In the genomic region with DNA sequence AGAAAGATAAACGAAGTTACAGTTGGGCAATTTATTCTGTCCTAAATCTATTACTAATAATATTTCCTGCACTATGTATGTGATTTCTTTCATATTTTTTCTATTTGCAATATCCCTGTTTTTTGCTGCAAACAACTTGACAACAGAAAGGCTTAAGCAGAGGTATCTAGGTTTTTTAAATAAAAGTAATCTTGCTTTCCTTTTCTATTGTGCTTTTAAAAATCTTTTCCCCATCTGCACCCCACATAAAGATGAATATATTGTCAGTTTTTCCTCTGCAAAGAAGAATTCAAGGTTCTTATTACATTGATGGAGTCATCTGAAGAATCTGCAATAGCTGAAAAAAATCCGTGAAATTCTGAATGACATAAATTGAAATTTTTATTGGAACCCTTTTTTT, we compare ENCODE assay signal across 8 cellular contexts. TPM values are rescaled to one million over a fixed set of nuclear protein-coding genes. Genes with fewer than 3 reads are reported as not detected.
DNase-seq lines count a peak whose midpoint lies in the region; ATAC-seq and TF ChIP-seq lines count a peak whose summit lies in the region.

No MANE protein-coding gene starts in this region.

- H3K4me3 ChIP-seq in AG04450 (ENCODE audit: low read depth, low read length) = peak overlapping the region; percentile 36; the same call in 1 of the 2 replicates
- no peak overlapping the region for H3K4me3 ChIP-seq in KMS-11 (IDR thresholded peaks at IDR 0.05; ENCODE audit: insufficient read depth, low read depth, low read length)

- H3K4me1 Mint-ChIP-seq in nephron = peaks cover 21% of the 10 kb centered on the region

- H3K27ac ChIP-seq in AG04450 (ENCODE audit: low read depth, low read length) (no peak overlapping the region), KMS-11 (no peak overlapping the region), caudate nucleus (ENCODE audit: low read depth, low read length) (peak overlapping the region; percentile 67)

- H2AFZ ChIP-seq in KMS-11 (ENCODE audit: low read depth) = no peak overlapping the region

- H3K36me3 ChIP-seq in KMS-11 (ENCODE audit: insufficient read depth) = no peaks in the 10 kb centered on the region

- peaks cover 3% of the 10 kb centered on the region for H3K9me3 Mint-ChIP-seq in nephron

- H3K79me2 ChIP-seq in KMS-11 (ENCODE audit: insufficient read depth, low read depth) = peaks cover 29% of the 10 kb centered on the region; the same call in 1 of the 2 replicates

- POLR2A ChIA-PET in AG04450 (lab: Yijun Ruan, JAX) = interaction anchor here (1.0 kb wide), 2 partner anchors 12 to 17 kb away, joined by 3 to 15 read pairs; a partner anchor contains a TSS

- peaks cover 24% of the 10 kb centered on the region for H3K4me1 ChIP-seq in KMS-11 (ENCODE audit: low read depth, poor library complexity, severe bottlenecking)

- no peak overlapping the region for H3K9ac ChIP-seq in KMS-11

- CTCF ChIA-PET in AG04450 (lab: Charles Lee) = interaction anchor here (0.5 to 2.0 kb wide), 5 partner anchors 9 to 371 kb away, joined by 3 to 12 read pairs (median 4); a partner anchor contains a TSS

- TF ChIP-seq CTCF in AG04450 (IDR thresholded peaks at IDR 0.05; ENCODE audit: low read depth, low read length) (no peak), KMS-11 (conservative IDR thresholded peaks at IDR 0.05; ENCODE audit: low read depth, low read length) (no peak), nephron (IDR thresholded peaks at IDR 0.05; ENCODE audit: unreplicated experiment in 3 of 3) (no peak)

- H3K27me3 ChIP-seq in AG04450 (ENCODE audit: control insufficient read depth, insufficient read depth, low read length) = no peaks in the 10 kb centered on the region
- H3K27me3 ChIP-seq in KMS-11 (ENCODE audit: insufficient read depth, low read depth) = no peaks in the 10 kb centered on the region

- peaks cover 3% of the 10 kb centered on the region for H3K36me3 Mint-ChIP-seq in nephron (ENCODE audit: low read depth)

- no peaks in the 10 kb centered on the region for H4K20me1 ChIP-seq in KMS-11 (ENCODE audit: insufficient read depth)

- H3K27me3 Mint-ChIP-seq in nephron (ENCODE audit: low read depth) = no peaks in the 10 kb centered on the region

- H3K9me3 ChIP-seq in AG04450 (ENCODE audit: control insufficient read depth, insufficient read depth, low read length) = no peaks in the 10 kb centered on the region

- peak overlapping the region; percentile 83 to 99 (median 85) for H3K4me3 Mint-ChIP-seq in nephron

- H3K4me2 ChIP-seq in KMS-11 = peak overlapping the region; percentile 47; the same call in 1 of the 2 replicates

- no peak for ATAC-seq in HG02798 (IDR thresholded peaks at IDR 0.05; ENCODE audit: poor library complexity, unreplicated experiment)

- H3K27ac Mint-ChIP-seq in nephron = peak overlapping the region; percentile 56 to 92 (median 83)

- DNase-seq in AG04450 (ENCODE audit: low read depth, low spot score) (no peak), caudate nucleus (lab: John Stamatoyannopoulos, UW) (no peak), RKO (ENCODE audit: low spot score) (no peak), HCEC 1CT (no peak)
- DNase-seq in effector CD8-positive, alpha-beta T cell (lab: John Stamatoyannopoulos, UW) = no peak

RNA-seq across cellular contexts. Expression of a gene that starts 0.5 kb away (rescaled TPM):
- 8.2 and 9.7 TPM in 2 replicates for polyA plus RNA-seq in AG04450 (2011; rRNA removed)
- 22.7 and 27.8 TPM in 2 replicates for polyA minus RNA-seq in AG04450 (2011; rRNA and poly(A)+ RNA removed)

RNA-seq across cellular contexts. Expression of a gene that starts 16.5 kb away (rescaled TPM):
- 5.2 and 8.7 TPM in 2 replicates for polyA plus RNA-seq in AG04450 (2011; rRNA removed)
- polyA minus RNA-seq in AG04450 (2011; rRNA and poly(A)+ RNA removed) = 1.8 and 2.8 TPM in 2 replicates
